17 cellular contexts compared by ENCODE assay signal in genomic region chrX:134660627-134661026, GRCh38. TPM values are rescaled to one million over a fixed set of nuclear protein-coding genes. Genes with fewer than 3 reads are reported as not detected.
DNase-seq lines count a peak whose midpoint lies in the region; FAIRE-seq and TF ChIP-seq lines count a peak whose summit lies in the region.
"Had no signal": no experiment of that assay in that cellular context is flagged by ENCODE, and none has a peak within 500 bp of the region (broad histone marks: within the 10 kb centered on the region; RNA-seq: fewer than 3 reads in every experiment).

No MANE protein-coding gene starts in this region.

- no peak overlapping the region for H3K4me3 Mint-ChIP-seq in astrocyte (ENCODE audit: unreplicated experiment)
- H3K4me3 Mint-ChIP-seq: IgD-negative memory B cell had no signal

- H2BK12ac ChIP-seq in mesenchymal stem cell (ENCODE audit: low read length in 2 of 2) = no peak overlapping the region

- FAIRE-seq in GM12892 (lab: Jason Lieb, UNC) = peak; percentile 17
- FAIRE-seq in astrocyte (lab: Jason Lieb, UNC) = peak; percentile 54
- FAIRE-seq: D721Med had no signal

- H3K9ac ChIP-seq in astrocyte (ENCODE audit: low read length) (no peak overlapping the region), mesenchymal stem cell (ENCODE audit: low read length) (no peak overlapping the region)

- H3K4me1 Mint-ChIP-seq in astrocyte (ENCODE audit: low read depth, unreplicated experiment) = peaks cover 7% of the 10 kb centered on the region

- no CpG with 5 or more reads among the region's 1 CpG for WGBS in mesenchymal stem cell

- peaks cover 3% of the 10 kb centered on the region for H3K27me3 Mint-ChIP-seq in astrocyte (ENCODE audit: low read depth, unreplicated experiment)

- no peak for TF ChIP-seq CTCF in astrocyte (IDR thresholded peaks at IDR 0.05; ENCODE audit: insufficient read depth, low read depth, low read length)

- H3K36me3 Mint-ChIP-seq in astrocyte (ENCODE audit: low read depth, unreplicated experiment) = no peaks in the 10 kb centered on the region

- H3K23ac ChIP-seq in mesenchymal stem cell (ENCODE audit: low read length in 2 of 2) = no peak overlapping the region

- H3K79me1 ChIP-seq in mesenchymal stem cell (replicated peaks; ENCODE audit: low read length, poor library complexity, severe bottlenecking) = no peaks in the 10 kb centered on the region

- H3K18ac ChIP-seq in mesenchymal stem cell (ENCODE audit: low read depth in 1 of 2, low read length in 2 of 2) = no peak overlapping the region

- H3K14ac ChIP-seq in mesenchymal stem cell (ENCODE audit: low read length in 2 of 2) = no peak overlapping the region

- H2AFZ ChIP-seq in astrocyte (ENCODE audit: low read depth, low read length) (no peak overlapping the region), mesenchymal stem cell (ENCODE audit: low read depth, low read length) (no peak overlapping the region)

- H4K8ac ChIP-seq in mesenchymal stem cell (ENCODE audit: low read length) = no peak overlapping the region

- no peak overlapping the region for H3K27ac ChIP-seq in astrocyte (ENCODE audit: low read depth, low read length)
- no peak overlapping the region for H3K27ac ChIP-seq in mesenchymal stem cell (ENCODE audit: low read length, poor library complexity, severe bottlenecking)
- H3K27ac ChIP-seq: C4-2B, SJCRH30 had no signal

- DNase-seq in GM12892 (ENCODE audit: insufficient read length) (no peak), M059J (ENCODE audit: low read depth) (peak; percentile 33), astrocyte (ENCODE audit: low read depth) (no peak), mesenchymal stem cell (peak; percentile 81), NCI-H2227 (lab: John Stamatoyannopoulos, UW; ENCODE audit: unreplicated experiment) (no peak), NCI-H1436 treated with DMSO at 0.1 percent for 48 hours (lab: John Stamatoyannopoulos, UW) (no peak), hypothalamus (lab: John Stamatoyannopoulos, UW) (no peak)
- DNase-seq: Karpas-422, MG63, NCI-H1092, NCI-H2081, NCI-H510A treated with DMSO at 0.1 percent for 48 hours, SJCRH30 had no signal

- H3K9me3 Mint-ChIP-seq in astrocyte (ENCODE audit: unreplicated experiment) = peaks cover 2% of the 10 kb centered on the region
- H3K9me3 Mint-ChIP-seq: IgD-negative memory B cell had no signal

- H2BK15ac ChIP-seq in mesenchymal stem cell (ENCODE audit: low read depth, poor library complexity, severe bottlenecking) = no peak overlapping the region

- no peak overlapping the region for H2AK5ac ChIP-seq in mesenchymal stem cell (ENCODE audit: low read length, severe bottlenecking)

- H3K36me3 ChIP-seq in astrocyte (ENCODE audit: insufficient read depth, low read length) (no peaks in the 10 kb centered on the region), mesenchymal stem cell (ENCODE audit: control insufficient read depth in 1 of 2, insufficient read depth in 2 of 2, low read depth in 1 of 2, low read length in 2 of 2) (no peaks in the 10 kb centered on the region)
- H3K36me3 ChIP-seq: MG63, SJCRH30 had no signal

- no peaks in the 10 kb centered on the region for H3K79me2 ChIP-seq in astrocyte (ENCODE audit: insufficient read depth, low read length)

- no peak overlapping the region for H2BK120ac ChIP-seq in mesenchymal stem cell (ENCODE audit: low read depth, low read length)

- no peak overlapping the region for H3K4me3 ChIP-seq in astrocyte (ENCODE audit: insufficient read depth, low read depth, low read length)
- H3K4me3 ChIP-seq in mesenchymal stem cell (ENCODE audit: insufficient read depth in 1 of 2, low read depth in 1 of 2, low read length in 2 of 2) = no peak overlapping the region
- H3K4me3 ChIP-seq: MG63, SJCRH30 had no signal

- H3K27me3 ChIP-seq in astrocyte (ENCODE audit: insufficient read depth, low read length) = no peaks in the 10 kb centered on the region
- H3K27me3 ChIP-seq in mesenchymal stem cell (ENCODE audit: control insufficient read depth in 1 of 2, insufficient read depth in 1 of 2, low read length in 2 of 2) = peaks cover 0 to 19% of the 10 kb centered on the region in 2 experiments
- H3K27me3 ChIP-seq: MG63, SJCRH30 had no signal

- H3K27ac Mint-ChIP-seq in astrocyte (ENCODE audit: unreplicated experiment) = no peak overlapping the region
- H3K27ac Mint-ChIP-seq: IgD-negative memory B cell had no signal

- no peak overlapping the region for H2BK5ac ChIP-seq in mesenchymal stem cell (ENCODE audit: low read depth, low read length, poor library complexity, severe bottlenecking)

- H4K20me1 ChIP-seq in astrocyte (ENCODE audit: insufficient read depth, low read length) = no peaks in the 10 kb centered on the region

- H3K9me3 ChIP-seq in astrocyte (ENCODE audit: insufficient read depth, low read depth, low read length) = no peaks in the 10 kb centered on the region
- H3K9me3 ChIP-seq in mesenchymal stem cell (ENCODE audit: control insufficient read depth, low read length) = no peaks in the 10 kb centered on the region
- H3K9me3 ChIP-seq: MG63, SJCRH30 had no signal

- no peaks in the 10 kb centered on the region for H3K4me1 ChIP-seq in astrocyte (ENCODE audit: insufficient read depth, low read length)
- H3K4me1 ChIP-seq in mesenchymal stem cell (ENCODE audit: control insufficient read depth, insufficient read depth, low read depth, low read length) = no peaks in the 10 kb centered on the region
- H3K4me1 ChIP-seq: SJCRH30 had no signal

- no peak overlapping the region for H3K4ac ChIP-seq in mesenchymal stem cell (ENCODE audit: low read depth in 1 of 2, low read length in 2 of 2)

- H4K91ac ChIP-seq in mesenchymal stem cell (ENCODE audit: low read length) = no peak overlapping the region

- no peak for TF ChIP-seq POLR2A in GM12892 (IDR thresholded peaks at IDR 0.05; ENCODE audit: low read depth, low read length)

- H3K4me2 ChIP-seq in astrocyte (ENCODE audit: low read length) (no peak overlapping the region), mesenchymal stem cell (ENCODE audit: low read length, poor library complexity, severe bottlenecking) (no peak overlapping the region)

RNA-seq across cellular contexts. Expression of gene PLAC1, which starts 2.4 kb away (rescaled TPM):
- not detected for polyA plus RNA-seq in GM12892 (2012; ENCODE audit: missing spikeins)
- total RNA-seq in M059J (2014; rRNA removed; shearing (Covaris generic)) = 0.37 TPM in 1 of 2 replicates, not detected in the other
- total RNA-seq in astrocyte = 0.61 and 0.70 TPM in 2 replicates
- polyA plus RNA-seq in mesenchymal stem cell (2013, experiment 1 of 2) = 0.41 TPM
- polyA plus RNA-seq in mesenchymal stem cell (2013, experiment 2 of 2) = 0.42 TPM
- total RNA-seq: HT-29 had no signal
- polyA plus RNA-seq: IgD-negative memory B cell had no signal

Comparison
In these comparisons a context has a peak if more than half of its experiments do, and no peak if none do; other contexts are left out.
1. DNase-seq: peak in M059J (single experiment) and mesenchymal stem cell (single experiment); none in GM12892 (single experiment), astrocyte (single experiment), NCI-H2227 (single experiment), NCI-H1436 treated with DMSO at 0.1 percent for 48 hours (single experiment) and hypothalamus (0 of 51).